21 cellular contexts compared by ENCODE assay signal in the genomic region with DNA sequence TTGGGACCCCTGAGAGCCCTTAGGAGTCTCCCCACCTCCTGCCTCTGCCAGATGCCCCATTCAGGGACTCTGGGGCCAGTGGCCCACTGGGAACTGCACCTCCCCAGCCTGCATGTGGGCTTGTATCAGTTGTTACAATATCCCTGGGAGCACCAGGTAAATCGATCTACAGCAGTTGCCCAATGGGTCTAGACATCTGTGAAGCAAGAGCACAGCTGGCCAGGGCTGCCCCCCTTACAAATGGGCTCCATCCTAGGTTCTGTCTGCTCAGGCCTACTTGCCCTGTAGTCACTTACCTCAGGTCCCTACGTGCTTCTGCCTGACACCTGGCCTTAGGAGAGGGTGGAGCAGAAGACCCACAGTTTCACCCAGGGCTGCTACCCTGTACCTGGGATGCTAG.
A peak's percentile ranks its signal among the peaks of the same experiment; 100 is the strongest.
DNase-seq lines count a peak whose midpoint lies in the region; ATAC-seq and TF ChIP-seq lines count a peak whose summit lies in the region.
"Had no signal": no experiment of that assay in that cellular context is flagged by ENCODE, and none has a peak within 500 bp of the region (broad histone marks: within the 10 kb centered on the region; RNA-seq: fewer than 3 reads in every experiment).

No MANE protein-coding gene starts in this region.

- DNase-seq in activated CD8-positive, alpha-beta memory T cell treated with anti-CD3 and anti-CD28 coated beads for 24 hours: peak; percentile 42
- no peak for DNase-seq in activated CD8-positive, alpha-beta memory T cell treated with anti-CD3 and anti-CD28 coated beads, Interleukin-2, amount 10 ng/mL, durations not matched to agents 7 days and 5 days
- DNase-seq in D341Med (ENCODE audit: low spot score) (peak; percentile 13), left lobe of liver (ENCODE audit: low spot score) (peak; percentile 28), sigmoid colon (peak; percentile 41), NCI-H1930 (lab: John Stamatoyannopoulos, UW) (no peak), NCI-H226 (no peak)
- DNase-seq: CD4-positive, CD25-positive, alpha-beta regulatory T cell; DMS53; H9; Kasumi-1; NCI-H1105; NCI-H1436 treated with DMSO at 0.1 percent for 48 hours; NCI-H187 treated with DMSO at 0.1 percent for 48 hours; NCI-H2107; NCI-H526 treated with DMSO at 0.1 percent for 48 hours; Right ventricle myocardium superior; RPMI8226 had no signal

- no peak for ATAC-seq in activated CD8-positive, alpha-beta memory T cell treated with anti-CD3 and anti-CD28 coated beads, Interleukin-2, amount 10 ng/mL, durations not matched to agents 7 days and 5 days
- peak; percentile 16 for ATAC-seq in left lobe of liver
- ATAC-seq: GM23338 had no signal

- no peaks in the 10 kb centered on the region for H3K9me3 Mint-ChIP-seq in activated CD8-positive, alpha-beta memory T cell treated with anti-CD3 and anti-CD28 coated beads, Interleukin-2, amount 10 ng/mL, durations not matched to agents 7 days and 5 days (ENCODE audit: low read depth)
- H3K9me3 Mint-ChIP-seq: CD4-positive, CD25-positive, alpha-beta regulatory T cell; GM23338; H9 had no signal

- WGBS in sigmoid colon, 2 donors: 94 to 98% methylated on average over 2 of the region's 2 CpGs

- no peak for TF ChIP-seq POLR2A in sigmoid colon (IDR thresholded peaks at IDR 0.05)

- no peaks in the 10 kb centered on the region for H3K27me3 Mint-ChIP-seq in activated CD8-positive, alpha-beta memory T cell treated with anti-CD3 and anti-CD28 coated beads, Interleukin-2, amount 10 ng/mL, durations not matched to agents 7 days and 5 days
- H3K27me3 Mint-ChIP-seq: CD4-positive, CD25-positive, alpha-beta regulatory T cell had no signal

- H3K27ac ChIP-seq in sigmoid colon: no peak overlapping the region
- H3K27ac ChIP-seq: BLaER1, SJSA1 had no signal

- CTCF ChIA-PET in activated CD8-positive, alpha-beta memory T cell treated with anti-CD3 and anti-CD28 coated beads, Interleukin-2, amount 10 ng/mL, durations not matched to agents 7 days and 5 days (lab: Charles Lee): interaction anchor here (0.8 kb wide), 1 partner anchor 189 kb away, joined by 4 read pairs; no protein-coding TSS in a partner anchor

- no peaks in the 10 kb centered on the region for H3K4me1 Mint-ChIP-seq in activated CD8-positive, alpha-beta memory T cell treated with anti-CD3 and anti-CD28 coated beads, Interleukin-2, amount 10 ng/mL, durations not matched to agents 7 days and 5 days
- H3K4me1 Mint-ChIP-seq: GM23338, H9 had no signal

- no peaks in the 10 kb centered on the region for H3K4me1 ChIP-seq in sigmoid colon
- H3K4me1 ChIP-seq: BLaER1, SJSA1 had no signal

- H3K9me3 ChIP-seq in sigmoid colon: no peaks in the 10 kb centered on the region
- H3K9me3 ChIP-seq: BLaER1, SJSA1 had no signal

- no peak for TF ChIP-seq CTCF in sigmoid colon (IDR thresholded peaks at IDR 0.05)

- no peak overlapping the region for H3K27ac Mint-ChIP-seq in activated CD8-positive, alpha-beta memory T cell treated with anti-CD3 and anti-CD28 coated beads, Interleukin-2, amount 10 ng/mL, durations not matched to agents 7 days and 5 days
- H3K27ac Mint-ChIP-seq: CD4-positive, CD25-positive, alpha-beta regulatory T cell; GM23338; H9 had no signal

- H3K36me3 ChIP-seq in sigmoid colon: peaks cover 4 to 96% (median 18%) of the 10 kb centered on the region in 4 donors

- H3K4me3 Mint-ChIP-seq in activated CD8-positive, alpha-beta memory T cell treated with anti-CD3 and anti-CD28 coated beads, Interleukin-2, amount 10 ng/mL, durations not matched to agents 7 days and 5 days: no peak overlapping the region
- H3K4me3 Mint-ChIP-seq: CD4-positive, CD25-positive, alpha-beta regulatory T cell; GM23338; H9 had no signal

- no peaks in the 10 kb centered on the region for H3K27me3 ChIP-seq in sigmoid colon
- H3K27me3 ChIP-seq: BLaER1, SJSA1 had no signal

- H3K4me3 ChIP-seq in sigmoid colon: no peak overlapping the region
- H3K4me3 ChIP-seq: BLaER1, GM23338, SJSA1 had no signal

- TF ChIP-seq EP300 in sigmoid colon (IDR thresholded peaks at IDR 0.05): no peak

- intact Hi-C loops in sigmoid colon (cut with DNase I): no loop called here

- H3K36me3 Mint-ChIP-seq in activated CD8-positive, alpha-beta memory T cell treated with anti-CD3 and anti-CD28 coated beads, Interleukin-2, amount 10 ng/mL, durations not matched to agents 7 days and 5 days: peaks cover 38% of the 10 kb centered on the region

Comparison
In these comparisons a context has a peak if more than half of its experiments do, and no peak if none do; other contexts are left out.
1. DNase-seq: peak in activated CD8-positive, alpha-beta memory T cell treated with anti-CD3 and anti-CD28 coated beads for 24 hours (single experiment), D341Med (single experiment), left lobe of liver (single experiment) and sigmoid colon (single experiment); none in activated CD8-positive, alpha-beta memory T cell treated with anti-CD3 and anti-CD28 coated beads, Interleukin-2, amount 10 ng/mL, durations not matched to agents 7 days and 5 days (single experiment), NCI-H1930 (0 of 2) and NCI-H226 (single experiment).